In genomic region chr2:165950438-165950837, GRCh38 we compare ENCODE assay signal across 1 cellular context.
TF ChIP-seq lines count a peak whose summit lies in the region.

No MANE protein-coding gene starts in this region.

TF ChIP-seq in K562, 482 proteins besides CTCF, POLR2A, EP300 and RAD21 (continued from another document):
- TF ChIP-seq ZNF740 (CRISPR knock-in tag; IDR thresholded peaks at IDR 0.05) (no peak), ZNF740 (tag; IDR thresholded peaks at IDR 0.05) (no peak), PKNOX1 (IDR thresholded peaks at IDR 0.05) (peak; percentile 39; the same call in 1 of the 2 replicates)
